Comparison of ENCODE assay signal across 27 cellular contexts in genomic region chr13:29541400-29541799, GRCh38. TPM values are rescaled to one million over a fixed set of nuclear protein-coding genes. Genes with fewer than 3 reads are reported as not detected.
DNase-seq lines count a peak whose midpoint lies in the region; ATAC-seq, FAIRE-seq and TF ChIP-seq lines count a peak whose summit lies in the region.
"Had no signal": no experiment of that assay in that cellular context is flagged by ENCODE, and none has a peak within 500 bp of the region (broad histone marks: within the 10 kb centered on the region; RNA-seq: fewer than 3 reads in every experiment).

No MANE protein-coding gene starts in this region.

- peak in 1 of 2 donors; percentile 29 for ATAC-seq in activated T-cell treated with anti-CD3 and anti-CD28 coated beads, Interleukin-2, amount 50 U/mL, for 72 hours (replicated peaks in 1 of 2)
- ATAC-seq in WTC11 = no peak
- no peak for ATAC-seq in memory B cell (ENCODE audit: low read depth)
- ATAC-seq: gastroesophageal sphincter, K562 had no signal

- no peak for TF ChIP-seq CTCF in WTC11 (IDR thresholded peaks at IDR 0.05)

- peak overlapping the region; percentile 74 for H3K27ac Mint-ChIP-seq in activated T-cell treated with anti-CD3 and anti-CD28 coated beads, Interleukin-2, amount 50 U/mL, for 72 hours
- peak overlapping the region; percentile 85; the same call in 1 of the 2 replicates for H3K27ac Mint-ChIP-seq in WTC11
- peak overlapping the region; percentile 67 for H3K27ac Mint-ChIP-seq in memory B cell
- H3K27ac Mint-ChIP-seq: mesothelial cell of epicardium had no signal

- no peaks in the 10 kb centered on the region for H3K9me3 Mint-ChIP-seq in activated T-cell treated with anti-CD3 and anti-CD28 coated beads, Interleukin-2, amount 50 U/mL, for 72 hours
- H3K9me3 Mint-ChIP-seq in WTC11 = no peaks in the 10 kb centered on the region
- no peaks in the 10 kb centered on the region for H3K9me3 Mint-ChIP-seq in memory B cell
- H3K9me3 Mint-ChIP-seq: mesothelial cell of epicardium had no signal

- peaks cover 64% of the 10 kb centered on the region for H3K4me1 Mint-ChIP-seq in activated T-cell treated with anti-CD3 and anti-CD28 coated beads, Interleukin-2, amount 50 U/mL, for 72 hours (ENCODE audit: low read depth)
- peaks cover 58% of the 10 kb centered on the region for H3K4me1 Mint-ChIP-seq in WTC11
- peaks cover 19% of the 10 kb centered on the region for H3K4me1 Mint-ChIP-seq in memory B cell

- H3K4me3 Mint-ChIP-seq in activated T-cell treated with anti-CD3 and anti-CD28 coated beads, Interleukin-2, amount 50 U/mL, for 72 hours = no peak overlapping the region
- no peak overlapping the region for H3K4me3 Mint-ChIP-seq in WTC11
- no peak overlapping the region for H3K4me3 Mint-ChIP-seq in memory B cell
- H3K4me3 Mint-ChIP-seq: mesothelial cell of epicardium had no signal

- POLR2A ChIA-PET in WTC11 (lab: Charles Lee) = no interaction called here

- peak; percentile 12 for FAIRE-seq in GM18507 (lab: Jason Lieb, UNC)
- FAIRE-seq: bronchial epithelial cell, K562, small intestine had no signal

- no peaks in the 10 kb centered on the region for H3K27me3 Mint-ChIP-seq in activated T-cell treated with anti-CD3 and anti-CD28 coated beads, Interleukin-2, amount 50 U/mL, for 72 hours (ENCODE audit: low read depth)
- no peaks in the 10 kb centered on the region for H3K27me3 Mint-ChIP-seq in WTC11 (ENCODE audit: low read depth)
- no peaks in the 10 kb centered on the region for H3K27me3 Mint-ChIP-seq in memory B cell

- CTCF ChIA-PET in WTC11 (lab: Charles Lee) = no interaction called here

- DNase-seq in activated T-cell treated with anti-CD3 and anti-CD28 coated beads, Interleukin-2, amount 50 U/mL, for 72 hours = no peak
- DNase-seq in activated T-cell treated with anti-CD3 and anti-CD28 coated beads for 4 hours (no peak), GM18507 (ENCODE audit: extremely low spot score, insufficient read length, low read depth) (no peak), WTC11 (ENCODE audit: low spot score) (no peak), memory B cell (ENCODE audit: low spot score in 2 of 2) (no peak), NCI-H146 treated with DMSO at 0.1 percent for 48 hours (lab: John Stamatoyannopoulos, UW; ENCODE audit: unreplicated experiment) (no peak), NCI-H1694 treated with DMSO at 0.1 percent for 48 hours (lab: John Stamatoyannopoulos, UW) (no peak)
- DNase-seq: activated CD4-positive, CD25-positive, alpha-beta regulatory T cell treated with anti-CD3 and anti-CD28 coated beads, Interleukin-2, amount 50 U/mL, for 72 hours; activated gamma-delta T cell; aorta; Caco-2; GDM1; HCEC 1CT; NCI-H1092; NCI-H187; NCI-H2171; NCI-H510A treated with DMSO at 0.1 percent for 48 hours; RPMI8226; SJCRH30; small intestine; stimulated activated CD8-positive, alpha-beta memory T cell treated with anti-CD3 and anti-CD28 coated beads, Interleukin-4, amount 100 ng/mL, for 48 hours; SW 1271; transverse colon had no signal

- peaks cover 4 to 22% of the 10 kb centered on the region in 2 donors for H3K36me3 Mint-ChIP-seq in activated T-cell treated with anti-CD3 and anti-CD28 coated beads, Interleukin-2, amount 50 U/mL, for 72 hours (ENCODE audit: insufficient read depth in 2 of 2)
- peaks cover 17% of the 10 kb centered on the region for H3K36me3 Mint-ChIP-seq in WTC11
- H3K36me3 Mint-ChIP-seq in memory B cell = peaks cover 17% of the 10 kb centered on the region
- H3K36me3 Mint-ChIP-seq: mesothelial cell of epicardium had no signal

TF ChIP-seq in WTC11, 78 proteins besides CTCF, POLR2A, EP300 and RAD21:
- no peak for TF ChIP-seq TP53 (CRISPR knock-in tag; IDR thresholded peaks at IDR 0.05)
TF ChIP-seq in WTC11: peak in this region for 0.

RNA-seq across cellular contexts. Expression of gene SLC7A1, which starts 54.1 kb away (rescaled TPM):
- 100 to 1,000 TPM; 191 to 193 TPM for total RNA-seq in activated T-cell treated with anti-CD3 and anti-CD28 coated beads, Interleukin-2, amount 50 U/mL, for 72 hours
- total RNA-seq in WTC11 (2021) = 67.0 to 84.5 TPM (median 68.9 TPM) in 3 replicates
